9 cellular contexts compared by ENCODE assay signal in the genomic region with DNA sequence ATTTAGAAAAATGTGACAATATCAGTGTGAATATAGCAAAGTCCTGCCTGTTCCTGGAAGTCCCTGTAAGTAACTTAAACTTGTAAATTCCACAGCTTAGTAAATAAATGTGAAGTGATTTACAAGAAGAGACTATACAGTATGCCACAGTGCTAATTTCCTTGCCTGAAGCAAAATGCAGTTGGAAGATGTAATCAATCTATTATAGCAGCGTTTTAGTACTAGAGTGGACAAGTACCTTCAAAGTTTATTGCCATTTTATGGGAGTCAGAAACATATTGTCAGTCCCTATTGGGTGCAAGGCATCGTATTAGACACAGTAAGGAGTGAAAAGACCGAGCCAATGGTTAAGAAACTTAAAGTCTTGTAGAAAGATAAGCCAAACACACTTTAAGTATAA.
"Had no signal": no experiment of that assay in that cellular context is flagged by ENCODE, and none has a peak within 500 bp of the region (broad histone marks: within the 10 kb centered on the region; RNA-seq: fewer than 3 reads in every experiment).

No MANE protein-coding gene starts in this region.

- H3K36me3 ChIP-seq: HAP-1 had no signal

- H3K9ac ChIP-seq: GM23248 had no signal

- H3K27ac ChIP-seq: GM23248 had no signal

- H2AFZ ChIP-seq: GM23248 had no signal

- ATAC-seq: GM23338, HCT116 had no signal

- H3K4me3 ChIP-seq: GM23248, GM23338, HAP-1 had no signal

- H3K4me1 ChIP-seq: HAP-1 had no signal

- DNase-seq: GM23248, GOT3, H7, H9, HCEC 1CT, HFFc6 had no signal

- H3K9me3 ChIP-seq: HAP-1 had no signal

- H3K4me2 ChIP-seq: GM23338 had no signal
